Comparison of ENCODE assay signal across 8 cellular contexts in the genomic region with DNA sequence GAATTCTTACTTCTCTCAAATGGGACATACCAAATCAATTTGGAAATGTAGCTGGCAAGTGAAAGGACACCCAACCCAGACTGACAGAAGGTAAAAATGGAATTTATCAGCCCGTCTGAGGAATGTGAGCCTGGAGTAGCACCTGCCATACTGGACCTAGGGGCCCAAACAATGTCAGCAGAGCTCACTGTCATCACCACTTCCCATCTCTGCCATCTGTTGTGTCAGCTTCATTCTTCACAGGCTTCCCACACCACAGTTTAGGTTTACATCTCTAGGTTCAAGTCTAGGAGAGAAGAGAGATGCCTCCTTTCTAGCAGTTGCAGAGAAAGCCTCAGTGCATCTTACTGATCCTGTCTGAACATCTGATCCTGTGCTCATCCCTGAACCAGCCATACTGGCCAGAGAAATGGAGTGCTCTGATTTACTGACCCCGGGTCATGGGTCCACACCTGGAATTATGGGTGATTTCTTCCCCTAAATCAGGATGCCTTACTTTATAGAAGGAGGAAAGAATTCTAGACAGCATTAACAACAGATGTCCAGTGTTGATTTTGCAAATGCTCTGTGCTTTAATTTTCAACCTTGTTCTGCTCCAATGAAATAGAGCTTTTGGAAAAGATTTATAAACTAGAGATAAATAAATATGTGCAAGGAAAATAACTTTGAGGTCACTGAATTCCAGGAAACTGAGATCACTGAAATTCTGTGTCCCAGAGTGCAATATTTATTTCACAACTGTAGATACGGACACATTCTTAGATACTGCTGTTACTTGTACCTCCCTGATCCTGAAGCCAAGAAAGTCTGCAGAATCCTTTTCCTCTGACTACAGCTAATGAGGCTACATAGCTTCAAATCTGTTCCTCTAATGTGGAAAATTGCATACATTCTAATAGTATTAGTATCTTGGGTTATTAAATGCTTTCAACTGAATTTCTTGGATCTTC.
DNase-seq lines count a peak whose midpoint lies in the region; ATAC-seq and TF ChIP-seq lines count a peak whose summit lies in the region.

No MANE protein-coding gene starts in this region.

- peak overlapping the region; percentile 55 for H3K27ac ChIP-seq in rectal smooth muscle tissue (ENCODE audit: low read depth, low read length)
- no peak overlapping the region for H3K27ac ChIP-seq in CD4-positive, alpha-beta T cell (ENCODE audit: low read depth, low read length)

- no peaks in the 10 kb centered on the region for H3K4me1 Mint-ChIP-seq in CD4-positive, alpha-beta T cell (ENCODE audit: low read depth)

- intact Hi-C loops in CD4-positive, alpha-beta T cell (cut with DNase I, micrococcal nuclease): no loop called here

- H3K4me3 ChIP-seq in BJ (ENCODE audit: low read depth, low read length): no peak overlapping the region
- H3K4me3 ChIP-seq in adipocyte (ENCODE audit: low read length): peak overlapping the region; percentile 40
- no peak overlapping the region for H3K4me3 ChIP-seq in rectal smooth muscle tissue (ENCODE audit: low read length)

- H3K4me1 ChIP-seq in adipocyte (ENCODE audit: control insufficient read depth, insufficient read depth, low read length): peaks cover 47% of the 10 kb centered on the region
- peaks cover 12% of the 10 kb centered on the region for H3K4me1 ChIP-seq in rectal smooth muscle tissue (ENCODE audit: control insufficient read depth, insufficient read depth, low read length)

- no peak overlapping the region for H3K27ac Mint-ChIP-seq in CD4-positive, alpha-beta T cell

- peaks cover 98% of the 10 kb centered on the region for H3K36me3 Mint-ChIP-seq in CD4-positive, alpha-beta T cell (ENCODE audit: low read depth)

- TF ChIP-seq CTCF in BJ (IDR thresholded peaks at IDR 0.05; ENCODE audit: insufficient read depth, low read depth, low read length): no peak
- no peak for TF ChIP-seq CTCF in CD4-positive, alpha-beta T cell (IDR thresholded peaks at IDR 0.05)

- no peaks in the 10 kb centered on the region for H3K9me3 ChIP-seq in adipocyte (ENCODE audit: control insufficient read depth, low read length)
- H3K9me3 ChIP-seq in CD4-positive, alpha-beta T cell (ENCODE audit: control insufficient read depth, low read length): no peaks in the 10 kb centered on the region

- H3K36me3 ChIP-seq in BJ (ENCODE audit: control insufficient read depth, insufficient read depth, low read length) (no peaks in the 10 kb centered on the region), adipocyte (ENCODE audit: control insufficient read depth, insufficient read depth, low read length, severe bottlenecking) (no peaks in the 10 kb centered on the region), rectal smooth muscle tissue (ENCODE audit: control insufficient read depth, insufficient read depth, low read length) (peaks cover 5% of the 10 kb centered on the region)

- no peak for ATAC-seq in CD4-positive, alpha-beta T cell (ENCODE audit: poor library complexity)
- no peak for ATAC-seq in HG02571 (IDR thresholded peaks at IDR 0.05; ENCODE audit: unreplicated experiment)

- POLR2A ChIA-PET in BJ (lab: Charles Lee): no interaction called here
- POLR2A ChIA-PET in CD4-positive, alpha-beta T cell (lab: Charles Lee): no interaction called here

- H3K9ac ChIP-seq in adipocyte (ENCODE audit: low read length) (peak overlapping the region; percentile 73), rectal smooth muscle tissue (ENCODE audit: low read length) (no peak overlapping the region)

- CTCF ChIA-PET in BJ (lab: Yijun Ruan, JAX): interaction anchor here (0.8 to 1.4 kb wide), 3 partner anchors 9 to 52 kb away, joined by 3 to 4 read pairs (median 3); no protein-coding TSS in a partner anchor
- CTCF ChIA-PET in CD4-positive, alpha-beta T cell (lab: Charles Lee): no interaction called here

- peak; percentile 86 for DNase-seq in BJ (ENCODE audit: low read depth)
- DNase-seq in adipocyte (ENCODE audit: low read depth): peak; percentile 87
- peak; percentile 18 for DNase-seq in glomerular visceral epithelial cell (ENCODE audit: extremely low spot score)
- DNase-seq in NCI-H1436 treated with DMSO at 0.1 percent for 48 hours (lab: John Stamatoyannopoulos, UW): no peak
- no peak for DNase-seq in CD4-positive, alpha-beta T cell
- no peak for DNase-seq in germinal center (ENCODE audit: low spot score)

- H3K4me3 Mint-ChIP-seq in CD4-positive, alpha-beta T cell: no peak overlapping the region

- H3K27me3 ChIP-seq in BJ (ENCODE audit: control insufficient read depth, insufficient read depth, low read length): no peaks in the 10 kb centered on the region
- H3K27me3 ChIP-seq in adipocyte (replicated peaks; ENCODE audit: control insufficient read depth, insufficient read depth, low read length): no peaks in the 10 kb centered on the region
- H3K27me3 ChIP-seq in rectal smooth muscle tissue (ENCODE audit: control insufficient read depth, insufficient read depth, low read length): no peaks in the 10 kb centered on the region
- H3K27me3 ChIP-seq in CD4-positive, alpha-beta T cell (ENCODE audit: control insufficient read depth, insufficient read depth, low read length): no peaks in the 10 kb centered on the region

- H3K27me3 Mint-ChIP-seq in CD4-positive, alpha-beta T cell: no peaks in the 10 kb centered on the region

- H3K9me3 Mint-ChIP-seq in CD4-positive, alpha-beta T cell: no peaks in the 10 kb centered on the region

Comparison
In these comparisons a context has a peak if more than half of its experiments do, and no peak if none do; other contexts are left out.
1. DNase-seq: peak in BJ (single experiment), adipocyte (single experiment) and glomerular visceral epithelial cell (single experiment); none in NCI-H1436 treated with DMSO at 0.1 percent for 48 hours (single experiment), CD4-positive, alpha-beta T cell (0 of 10) and germinal center (single experiment).